ENCODE assay signal across 28 cellular contexts in genomic region chr3:149608987-149609386, GRCh38. TPM values are rescaled to one million over a fixed set of nuclear protein-coding genes. Genes with fewer than 3 reads are reported as not detected.
DNase-seq lines count a peak whose midpoint lies in the region; ATAC-seq, FAIRE-seq and TF ChIP-seq lines count a peak whose summit lies in the region.
"Had no signal": no experiment of that assay in that cellular context is flagged by ENCODE, and none has a peak within 500 bp of the region (broad histone marks: within the 10 kb centered on the region; RNA-seq: fewer than 3 reads in every experiment).

No MANE protein-coding gene starts in this region.

- no peak for TF ChIP-seq POLR2A in GM12878 (IDR thresholded peaks at IDR 0.05; ENCODE audit: low read depth, low read length)
- no peak for TF ChIP-seq POLR2A in right lobe of liver (IDR thresholded peaks at IDR 0.05)
- TF ChIP-seq POLR2A in vagina (IDR thresholded peaks at IDR 0.05), result no peak

- TF ChIP-seq CTCF in heart right ventricle (IDR thresholded peaks at IDR 0.05) (no peak), GM12878 (IDR thresholded peaks at IDR 0.05 in 2 of 3, conservative IDR thresholded peaks at IDR 0.05 in 1 of 3; ENCODE audit: control insufficient read depth in 2 of 3, extremely low read depth in 1 of 3, insufficient read depth in 1 of 3, low read depth in 3 of 3, low read length in 3 of 3) (no peak), right lobe of liver (IDR thresholded peaks at IDR 0.05) (no peak), vagina (IDR thresholded peaks at IDR 0.05) (no peak), HFFc6 (IDR thresholded peaks at IDR 0.05) (no peak), endodermal cell (conservative IDR thresholded peaks at IDR 0.05) (no peak)

- in situ Hi-C loops in GM12878 (cut with MboI), result no loop called here

- no peaks in the 10 kb centered on the region; the same call in 1 of the 2 replicates for H3K79me2 ChIP-seq in GM12878 (ENCODE audit: control insufficient read depth, insufficient read depth, low read length)

- WGBS in heart right ventricle, 2 donors, result 91 to 93% methylated on average over 3 of the region's 3 CpGs
- WGBS in GM12878 (ENCODE audit: insufficient coverage, insufficient replicate concordance, low lambda C conversion rate, missing lambda C conversion rate), result 40% methylated on average over 3 of the region's 3 CpGs
- WGBS in right lobe of liver (ENCODE audit: insufficient coverage, low coverage, low lambda C conversion rate, missing lambda C conversion rate), result 45% methylated on average over 3 of the region's 3 CpGs
- 97 to 100% methylated on average over 2 of the region's 3 CpGs for WGBS in endodermal cell (ENCODE audit: insufficient coverage in 1 of 2, insufficient read length in 1 of 2), 2 experiments

- H3K27me3 Mint-ChIP-seq in HFFc6 (ENCODE audit: insufficient read depth) (no peaks in the 10 kb centered on the region; the same call in 1 of the 2 replicates), endodermal cell (ENCODE audit: insufficient read depth) (no peaks in the 10 kb centered on the region)

- no peak overlapping the region for H2AFZ ChIP-seq in GM12878 (ENCODE audit: control insufficient read depth, low read depth, low read length)

- POLR2A ChIA-PET in GM12878 (lab: Charles Lee), result interaction anchor here (0.7 to 5.1 kb wide), 11 partner anchors 12 to 49 kb away, joined by 3 to 39 read pairs (median 5); partner anchors contain the start of gene WWTR1

- no peak for ATAC-seq in heart right ventricle
- no peak for ATAC-seq in Right ventricle myocardium inferior
- peak; percentile 6; the same call in 2 of the 3 replicates for ATAC-seq in GM12878
- peak; percentile 51 to 77 (median 66) for ATAC-seq in right lobe of liver
- ATAC-seq in HG02763 (IDR thresholded peaks at IDR 0.05; ENCODE audit: unreplicated experiment), result no peak
- ATAC-seq: activated CD4-positive, CD25-positive, alpha-beta regulatory T cell treated with anti-CD3 and anti-CD28 coated beads, Interleukin-2, amount 50 U/mL, for 24 hours had no signal

- H3K27ac ChIP-seq in heart right ventricle (peak overlapping the region in 7 of 10 donors; percentile 2 to 57 (median 37)), GM12878 (ENCODE audit: control insufficient read depth, insufficient read depth) (no peak overlapping the region), right lobe of liver (peak overlapping the region; percentile 53 to 71 (median 67)), vagina (peak overlapping the region; percentile 34), endodermal cell (ENCODE audit: low read depth, low read length) (no peak overlapping the region)
- H3K27ac ChIP-seq: prostate gland had no signal

- TF ChIP-seq RAD21 in GM12878 (IDR thresholded peaks at IDR 0.05; ENCODE audit: insufficient read depth, low read depth, low read length), result no peak

- FAIRE-seq in GM12878 (lab: Jason Lieb, UNC), result no peak
- FAIRE-seq: H1 had no signal

- H3K36me3 ChIP-seq in heart right ventricle, result no peaks in the 10 kb centered on the region
- peaks cover 0 to 3% of the 10 kb centered on the region in 2 experiments; a peak in 2 of 4 replicates for H3K36me3 ChIP-seq in GM12878 (ENCODE audit: control insufficient read depth in 2 of 2, insufficient read depth in 2 of 2, low read length in 1 of 2)
- no peaks in the 10 kb centered on the region for H3K36me3 ChIP-seq in right lobe of liver
- H3K36me3 ChIP-seq in vagina, result no peaks in the 10 kb centered on the region
- peaks cover 3% of the 10 kb centered on the region for H3K36me3 ChIP-seq in endodermal cell (ENCODE audit: control insufficient read depth, insufficient read depth, low read length)
- H3K36me3 ChIP-seq: prostate gland, upper lobe of left lung had no signal

- H3K4me1 ChIP-seq in heart right ventricle (peaks cover 10 to 94% (median 66%) of the 10 kb centered on the region in 9 donors), GM12878 (ENCODE audit: control insufficient read depth, insufficient read depth, low read length) (peaks cover 22% of the 10 kb centered on the region), right lobe of liver (peaks cover 0 to 29% (median 14%) of the 10 kb centered on the region in 4 donors), vagina (peaks cover 54% of the 10 kb centered on the region), endodermal cell (ENCODE audit: control insufficient read depth, insufficient read depth, low read length) (peaks cover 4% of the 10 kb centered on the region)
- H3K4me1 ChIP-seq: prostate gland had no signal

- SMC1A ChIA-PET in GM12878 (lab: Charles Lee; ENCODE audit: uncharacterized antibody, unreplicated experiment), result interaction anchor here (0.7 to 8.0 kb wide), 15 partner anchors 9 to 117 kb away, joined by 3 to 98 read pairs (median 11); partner anchors contain the start of gene WWTR1

- DNase-seq in heart right ventricle, result no peak
- no peak for DNase-seq in Right ventricle myocardium inferior (ENCODE audit: missing footprints)
- no peak for DNase-seq in GM12878 (ENCODE audit: low read depth, low spot score)
- DNase-seq in right lobe of liver, result peak in 1 of 3 donors; percentile 63
- DNase-seq in vagina (ENCODE audit: extremely low spot score in 2 of 2), result no peak
- no peak for DNase-seq in HFFc6
- no peak for DNase-seq in endodermal cell
- DNase-seq: 8988T; activated CD4-positive, alpha-beta memory T cell treated with anti-CD3 and anti-CD28 coated beads, Interleukin-2, amount 10 ng/mL, durations not matched to agents 7 days and 5 days; activated naive CD4-positive, alpha-beta T cell treated with anti-CD3 and anti-CD28 coated beads, Interleukin-2, amount 50 U/mL, for 16 hours; DMS79 treated with DMSO at 0.1 percent for 48 hours; GF-D8; naive B cell; NCI-H1417; NCI-H2029; NCI-H524 treated with DMSO at 0.1 percent for 48 hours; nucleus accumbens; OCI-M1; stimulated activated naive B cell treated with anti-CD40 and anti-IgM and Interleukin-4, amounts not matched to agents 10 μg/mL and 1 μg/mL and 100 μg/mL, for 72 hours; substantia nigra; upper lobe of left lung had no signal

- H3K4me3 ChIP-seq in heart right ventricle, result no peak overlapping the region
- no peak overlapping the region for H3K4me3 ChIP-seq in GM12878
- no peak overlapping the region for H3K4me3 ChIP-seq in right lobe of liver
- H3K4me3 ChIP-seq in vagina, result no peak overlapping the region
- no peak overlapping the region for H3K4me3 ChIP-seq in endodermal cell (ENCODE audit: low read length)
- H3K4me3 ChIP-seq: prostate gland, upper lobe of left lung had no signal

- H3K9me3 Mint-ChIP-seq in HFFc6 (no peaks in the 10 kb centered on the region), endodermal cell (no peaks in the 10 kb centered on the region)
- H3K9me3 Mint-ChIP-seq: activated CD4-positive, alpha-beta memory T cell treated with anti-CD3 and anti-CD28 coated beads, Interleukin-2, amount 10 ng/mL, durations not matched to agents 7 days and 5 days; activated T-helper 17 cell treated with anti-CD3 and anti-CD28 coated beads, Interleukin-2, amount 50 U/mL, for 72 hours; mesothelial cell of epicardium; naive B cell; stimulated activated naive B cell treated with anti-CD40 and anti-IgM and Interleukin-4, amounts not matched to agents 10 μg/mL and 1 μg/mL and 100 μg/mL, for 72 hours had no signal

- RAD21 ChIA-PET in GM12878 (lab: Charles Lee; ENCODE audit: unreplicated experiment), result interaction anchor here (0.7 to 4.4 kb wide), 20 partner anchors 9 to 205 kb away, joined by 3 to 68 read pairs (median 8); partner anchors contain the start of gene WWTR1

- peaks cover 66% of the 10 kb centered on the region for H3K4me1 Mint-ChIP-seq in HFFc6 (ENCODE audit: low read depth)
- peaks cover 26% of the 10 kb centered on the region for H3K4me1 Mint-ChIP-seq in endodermal cell
- H3K4me1 Mint-ChIP-seq: activated T-helper 17 cell treated with anti-CD3 and anti-CD28 coated beads, Interleukin-2, amount 50 U/mL, for 72 hours; CD14-positive monocyte; naive B cell; stimulated activated naive B cell treated with anti-CD40 and anti-IgM and Interleukin-4, amounts not matched to agents 10 μg/mL and 1 μg/mL and 100 μg/mL, for 72 hours had no signal

- H3K9me3 ChIP-seq in heart right ventricle, result no peaks in the 10 kb centered on the region
- no peaks in the 10 kb centered on the region for H3K9me3 ChIP-seq in GM12878 (replicated peaks; ENCODE audit: control insufficient read depth, insufficient read depth, low read length)
- H3K9me3 ChIP-seq in right lobe of liver, result no peaks in the 10 kb centered on the region
- no peaks in the 10 kb centered on the region for H3K9me3 ChIP-seq in vagina
- H3K9me3 ChIP-seq in endodermal cell (ENCODE audit: control insufficient read depth, low read length), result no peaks in the 10 kb centered on the region
- H3K9me3 ChIP-seq: prostate gland, upper lobe of left lung had no signal

- H4K20me1 ChIP-seq in GM12878 (ENCODE audit: control insufficient read depth, insufficient read depth), result no peaks in the 10 kb centered on the region

- no TSS peak for BruUV-seq in GM12878 (replicated peaks; lab: Mats Ljungman, UMichigan)

- H3K27me3 ChIP-seq in heart right ventricle (peaks cover 0 to 58% (median 0%) of the 10 kb centered on the region in 7 donors), GM12878 (replicated peaks in 1 of 2; ENCODE audit: control insufficient read depth in 2 of 2, insufficient read depth in 2 of 2, low read length in 1 of 2) (no peaks in the 10 kb centered on the region), right lobe of liver (no peaks in the 10 kb centered on the region), vagina (no peaks in the 10 kb centered on the region), endodermal cell (ENCODE audit: control insufficient read depth, insufficient read depth, low read length, poor library complexity, severe bottlenecking) (no peaks in the 10 kb centered on the region)
- H3K27me3 ChIP-seq: upper lobe of left lung had no signal

- TF ChIP-seq EP300 in GM12878 (IDR thresholded peaks at IDR 0.05; ENCODE audit: borderline replicate concordance in 1 of 2, control insufficient read depth in 1 of 2, low read depth in 2 of 2, low read length in 2 of 2), result no peak

- H3K4me3 Mint-ChIP-seq in HFFc6 (no peak overlapping the region), endodermal cell (no peak overlapping the region)
- H3K4me3 Mint-ChIP-seq: activated CD4-positive, alpha-beta memory T cell treated with anti-CD3 and anti-CD28 coated beads, Interleukin-2, amount 10 ng/mL, durations not matched to agents 7 days and 5 days; activated T-helper 17 cell treated with anti-CD3 and anti-CD28 coated beads, Interleukin-2, amount 50 U/mL, for 72 hours; mesothelial cell of epicardium; naive B cell; stimulated activated naive B cell treated with anti-CD40 and anti-IgM and Interleukin-4, amounts not matched to agents 10 μg/mL and 1 μg/mL and 100 μg/mL, for 72 hours had no signal

- peaks cover 43% of the 10 kb centered on the region for H3K36me3 Mint-ChIP-seq in HFFc6 (ENCODE audit: low read depth)
- H3K36me3 Mint-ChIP-seq in endodermal cell (ENCODE audit: low read depth), result peaks cover 3% of the 10 kb centered on the region
- H3K36me3 Mint-ChIP-seq: CD14-positive monocyte; naive B cell; stimulated activated naive B cell treated with anti-CD40 and anti-IgM and Interleukin-4, amounts not matched to agents 10 μg/mL and 1 μg/mL and 100 μg/mL, for 72 hours had no signal

- peak overlapping the region; percentile 60 for H3K4me2 ChIP-seq in GM12878 (ENCODE audit: control insufficient read depth, insufficient read depth)

- intact Hi-C loops in heart right ventricle (cut with DNase I), result no loop called here
- intact Hi-C loops in Right ventricle myocardium inferior (cut with DNase I), result no loop called here
- intact Hi-C loops in GM12878 (cut with micrococcal nuclease; ENCODE audit: unreplicated experiment), result no loop called here
- intact Hi-C loops in right lobe of liver (cut with DNase I), result no loop called here
- intact Hi-C loops in vagina (cut with DNase I), result no loop called here

- H3K9ac ChIP-seq in GM12878 (ENCODE audit: control insufficient read depth, insufficient read depth, low read length) (no peak overlapping the region), endodermal cell (ENCODE audit: extremely low read depth, low read length, poor library complexity, severe bottlenecking) (no peak overlapping the region)

- CTCF ChIA-PET in GM12878 (lab: Yijun Ruan, JAX), result interaction anchor here (0.8 to 4.1 kb wide), 12 partner anchors 8 to 161 kb away, joined by 3 to 46 read pairs (median 8); partner anchors contain the start of gene WWTR1

- H3K27ac Mint-ChIP-seq in HFFc6 (no peak overlapping the region), endodermal cell (no peak overlapping the region)
- H3K27ac Mint-ChIP-seq: activated CD4-positive, alpha-beta memory T cell treated with anti-CD3 and anti-CD28 coated beads, Interleukin-2, amount 10 ng/mL, durations not matched to agents 7 days and 5 days; activated T-helper 17 cell treated with anti-CD3 and anti-CD28 coated beads, Interleukin-2, amount 50 U/mL, for 72 hours; CD14-positive monocyte; naive B cell; stimulated activated naive B cell treated with anti-CD40 and anti-IgM and Interleukin-4, amounts not matched to agents 10 μg/mL and 1 μg/mL and 100 μg/mL, for 72 hours had no signal

RNA-seq across cellular contexts. Expression of gene WWTR1, which starts 48.8 kb away (rescaled TPM):
- 10 to 100 TPM; 30.3 to 78.6 (median 43.7) TPM for total RNA-seq in heart right ventricle
- 10 to 100 TPM; 19.5 to 21.8 TPM for polyA plus RNA-seq in heart right ventricle
- total RNA-seq in Right ventricle myocardium inferior, result 42.6 TPM
- total RNA-seq in GM12878 (2013; cell fraction: nucleolus; rRNA removed), result 25.3 and 27.0 TPM in 2 replicates
- 2.9 and 4.0 TPM in 2 replicates for total RNA-seq in GM12878 (2014; rRNA removed)
- total RNA-seq in GM12878 (2014; rRNA removed; fragmentation: Illumina TruSeq; extraction: Trizol), result 2.5 and 3.0 TPM in 2 replicates
- total RNA-seq in GM12878 (2021), result 5.1 and 6.8 TPM in 2 replicates
- 2.6 TPM for polyA plus RNA-seq in GM12878 (2011; ENCODE audit: low read depth)
- 12.6 and 18.5 TPM in 2 replicates for polyA plus RNA-seq in GM12878 (2011; rRNA removed)
- polyA plus RNA-seq in GM12878 (2011; cell fraction: cytosol; rRNA removed), result 12.8 and 16.6 TPM in 2 replicates
- 16.1 and 19.8 TPM in 2 replicates for polyA plus RNA-seq in GM12878 (2011; cell fraction: nucleus; rRNA removed)
- polyA plus RNA-seq in GM12878 (2012), result 4.3 and 5.2 TPM in 2 replicates
- polyA plus RNA-seq in GM12878 (2014; fragmentation: Illumina TruSeq; extraction: Trizol), result 10.0 and 10.2 TPM in 2 replicates
- polyA plus RNA-seq in GM12878 (2014; fragmentation: Nextera tagmentation; extraction: Ambion mirVana), result 1 to 10 TPM; 3.8 to 4.0 TPM
- polyA plus RNA-seq in GM12878 (2014; rRNA removed), result 4.7 and 5.0 TPM in 2 replicates
- polyA plus RNA-seq in GM12878 (2016; fragmentation: Nextera tagmentation; extraction: Ambion mirVana), result 1 to 10 TPM; 7.6 to 8.4 TPM
- polyA minus RNA-seq in GM12878 (2011; rRNA and poly(A)+ RNA removed), result 23.5 and 26.9 TPM in 2 replicates
- polyA minus RNA-seq in GM12878 (2011; cell fraction: cytosol; rRNA and poly(A)+ RNA removed), result 7.8 and 9.9 TPM in 2 replicates
- polyA minus RNA-seq in GM12878 (2011; cell fraction: nucleus; rRNA and poly(A)+ RNA removed), result 33.4 and 61.2 TPM in 2 replicates
- 10 to 100 TPM; 10.6 to 19.7 (median 15.3) TPM for total RNA-seq in right lobe of liver
- total RNA-seq in vagina, result 181 TPM
- total RNA-seq in HFFc6 (2021; fragmentation: NEBNext Ultra II Directional; extraction: Animal tissue kit (Norgen Biotek cat#: 25700)), result 10 to 100 TPM; 41.5 to 49.7 (median 45.5) TPM
- total RNA-seq in endodermal cell, result 10 to 100 TPM; 17.3 to 18.5 TPM
- 40.9 TPM for polyA plus RNA-seq in endodermal cell (2013, experiment 1 of 2)
- 41.8 TPM for polyA plus RNA-seq in endodermal cell (2013, experiment 2 of 2)
- polyA plus RNA-seq: CD14-positive monocyte had no signal

Comparison
In these comparisons a context has a peak if more than half of its experiments do, and no peak if none do; other contexts are left out.
1. ATAC-seq: peak in GM12878 (single experiment) and right lobe of liver (4 of 4); none in heart right ventricle (0 of 8), Right ventricle myocardium inferior (single experiment) and HG02763 (single experiment).
2. H3K27ac ChIP-seq: peak in heart right ventricle (7 of 10), right lobe of liver (3 of 3) and vagina (single experiment); none in GM12878 (single experiment) and endodermal cell (single experiment).